ENCODE assay signal across 12 cellular contexts in the genomic region with DNA sequence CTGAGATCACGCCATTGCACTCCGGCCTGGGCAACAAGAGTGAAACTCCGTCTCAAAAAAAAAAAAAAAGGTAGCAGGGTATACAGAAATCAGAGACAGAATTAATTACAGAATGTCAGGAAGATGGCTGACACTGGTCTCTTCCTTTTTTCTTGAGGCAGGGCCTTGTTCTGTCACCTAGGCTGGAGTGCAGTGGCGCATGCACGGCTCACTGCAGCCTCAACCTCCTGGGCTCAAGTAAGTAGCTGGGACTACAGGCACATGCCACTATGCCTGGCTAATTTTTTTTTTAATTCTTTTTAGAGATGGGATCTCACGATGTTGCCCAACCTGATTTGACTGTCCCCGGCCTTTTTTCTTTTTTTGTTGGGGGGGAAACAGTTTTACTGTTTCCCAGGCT. TPM values are rescaled to one million over a fixed set of nuclear protein-coding genes. Genes with fewer than 3 reads are reported as not detected.
DNase-seq lines count a peak whose midpoint lies in the region; ATAC-seq and TF ChIP-seq lines count a peak whose summit lies in the region.
"Had no signal": no experiment of that assay in that cellular context is flagged by ENCODE, and none has a peak within 500 bp of the region (broad histone marks: within the 10 kb centered on the region; RNA-seq: fewer than 3 reads in every experiment).

No MANE protein-coding gene starts in this region.

- POLR2A ChIA-PET in SK-N-SH (lab: Yijun Ruan, JAX): no interaction called here

- H3K4me3 Mint-ChIP-seq in activated naive CD4-positive, alpha-beta T cell treated with anti-CD3 and anti-CD28 coated beads, Interleukin-2, amount 10 ng/mL, durations not matched to agents 7 days and 5 days: no peak overlapping the region
- peak overlapping the region; percentile 21 for H3K4me3 Mint-ChIP-seq in memory B cell

- no peaks in the 10 kb centered on the region for H4K20me1 ChIP-seq in SK-N-SH (ENCODE audit: insufficient read depth)

- no peak overlapping the region for H3K27ac ChIP-seq in SK-N-SH (ENCODE audit: low read depth in 2 of 2, low read length in 1 of 2)
- H3K27ac ChIP-seq: SJSA1 had no signal

- H3K27me3 Mint-ChIP-seq in activated naive CD4-positive, alpha-beta T cell treated with anti-CD3 and anti-CD28 coated beads, Interleukin-2, amount 10 ng/mL, durations not matched to agents 7 days and 5 days: peaks cover 35% of the 10 kb centered on the region
- no peaks in the 10 kb centered on the region for H3K27me3 Mint-ChIP-seq in memory B cell

- no peaks in the 10 kb centered on the region for H3K27me3 ChIP-seq in SK-N-SH (ENCODE audit: insufficient read depth)

- H3K4me2 ChIP-seq in SK-N-SH: no peak overlapping the region

- no peaks in the 10 kb centered on the region for H3K9me3 Mint-ChIP-seq in activated naive CD4-positive, alpha-beta T cell treated with anti-CD3 and anti-CD28 coated beads, Interleukin-2, amount 10 ng/mL, durations not matched to agents 7 days and 5 days
- H3K9me3 Mint-ChIP-seq in memory B cell: no peaks in the 10 kb centered on the region
- H3K9me3 Mint-ChIP-seq: activated naive CD4-positive, alpha-beta T cell treated with anti-CD3 and anti-CD28 coated beads, Interleukin-2, amount 50 U/mL, for 72 hours had no signal

- H3K4me3 ChIP-seq in SK-N-SH (ENCODE audit: low read depth in 2 of 2, low read length in 1 of 2): no peak overlapping the region
- H3K4me3 ChIP-seq: SJSA1 had no signal

- peak overlapping the region; percentile 14 for H3K27ac Mint-ChIP-seq in activated naive CD4-positive, alpha-beta T cell treated with anti-CD3 and anti-CD28 coated beads, Interleukin-2, amount 10 ng/mL, durations not matched to agents 7 days and 5 days
- H3K27ac Mint-ChIP-seq in memory B cell: peak overlapping the region; percentile 47

- no peak for TF ChIP-seq EP300 in SK-N-SH (IDR thresholded peaks at IDR 0.05; ENCODE audit: borderline replicate concordance in 1 of 2, low read depth in 1 of 2, low read length in 1 of 2)

- WGBS in SK-N-SH (ENCODE audit: low lambda C conversion rate): 91% methylated on average over 7 of the region's 7 CpGs

- H2AFZ ChIP-seq in SK-N-SH (ENCODE audit: low read depth): peak overlapping the region; percentile 66; the same call in 1 of the 2 replicates

- H3K79me2 ChIP-seq in SK-N-SH (ENCODE audit: insufficient read depth): no peaks in the 10 kb centered on the region

- CTCF ChIA-PET in activated naive CD4-positive, alpha-beta T cell treated with anti-CD3 and anti-CD28 coated beads, Interleukin-2, amount 10 ng/mL, durations not matched to agents 7 days and 5 days (lab: Charles Lee): interaction anchor here (0.7 to 1.1 kb wide), 4 partner anchors 8 to 303 kb away, joined by 3 to 5 read pairs (median 4); no protein-coding TSS in a partner anchor
- CTCF ChIA-PET in SK-N-SH (lab: Yijun Ruan, JAX): interaction anchor here (0.5 to 7.8 kb wide), 11 partner anchors 8 to 76 kb away, joined by 3 to 52 read pairs (median 3); partner anchors contain the start of genes RNU5D-1 and TMEM53

- H3F3A ChIP-seq in SK-N-SH (replicated peaks; ENCODE audit: insufficient read depth): peaks cover 4% of the 10 kb centered on the region

- no peak overlapping the region for H3K9ac ChIP-seq in SK-N-SH

- peaks cover 44% of the 10 kb centered on the region for H3K4me1 Mint-ChIP-seq in activated naive CD4-positive, alpha-beta T cell treated with anti-CD3 and anti-CD28 coated beads, Interleukin-2, amount 10 ng/mL, durations not matched to agents 7 days and 5 days
- peaks cover 25% of the 10 kb centered on the region for H3K4me1 Mint-ChIP-seq in memory B cell

- ATAC-seq in memory B cell (ENCODE audit: low read depth) (peak; percentile 52), GM18858 (IDR thresholded peaks at IDR 0.05; ENCODE audit: unreplicated experiment) (no peak), HG02759 (IDR thresholded peaks at IDR 0.05; ENCODE audit: unreplicated experiment) (no peak)

- H3K36me3 Mint-ChIP-seq in activated naive CD4-positive, alpha-beta T cell treated with anti-CD3 and anti-CD28 coated beads, Interleukin-2, amount 10 ng/mL, durations not matched to agents 7 days and 5 days: no peaks in the 10 kb centered on the region
- no peaks in the 10 kb centered on the region for H3K36me3 Mint-ChIP-seq in memory B cell
- H3K36me3 Mint-ChIP-seq: activated naive CD4-positive, alpha-beta T cell treated with anti-CD3 and anti-CD28 coated beads, Interleukin-2, amount 50 U/mL, for 72 hours had no signal

- no peak for TF ChIP-seq CTCF in SK-N-SH (IDR thresholded peaks at IDR 0.05)

- H3K9me2 ChIP-seq in SK-N-SH: no peaks in the 10 kb centered on the region

- no peaks in the 10 kb centered on the region for H3K9me3 ChIP-seq in SK-N-SH
- H3K9me3 ChIP-seq: Caco-2, SJSA1 had no signal

- DNase-seq in activated naive CD4-positive, alpha-beta T cell treated with anti-CD3 and anti-CD28 coated beads, Interleukin-2, amount 10 ng/mL, durations not matched to agents 7 days and 5 days: no peak
- no peak for DNase-seq in activated naive CD4-positive, alpha-beta T cell treated with Interleukin-2 at 50 U/mL for 16 hours
- DNase-seq in SK-N-SH (no peak), memory B cell (ENCODE audit: low spot score in 2 of 2) (no peak), epidermal melanocyte (ENCODE audit: insufficient read length, low spot score) (no peak), NCI-H2196 treated with DMSO at 0.1 percent for 48 hours (lab: John Stamatoyannopoulos, UW; ENCODE audit: unreplicated experiment) (no peak)
- DNase-seq: NCI-H1417 treated with DMSO at 0.1 percent for 48 hours had no signal

- TF ChIP-seq RAD21 in SK-N-SH (IDR thresholded peaks at IDR 0.05; ENCODE audit: low read length): no peak

- no peaks in the 10 kb centered on the region for H3K36me3 ChIP-seq in SK-N-SH (replicated peaks in 1 of 2; ENCODE audit: control insufficient read depth in 1 of 2, insufficient read depth in 2 of 2, low read length in 1 of 2)
- H3K36me3 ChIP-seq: SJSA1 had no signal

- no peaks in the 10 kb centered on the region for H3K4me1 ChIP-seq in SK-N-SH (ENCODE audit: control insufficient read depth in 1 of 2, insufficient read depth in 2 of 2, low read depth in 1 of 2, low read length in 1 of 2)

TF ChIP-seq in SK-N-SH, 30 proteins besides CTCF, POLR2A, EP300 and RAD21:
- TF ChIP-seq SMC3 (IDR thresholded peaks at IDR 0.05; ENCODE audit: low read depth, low read length): no peak
- no peak for TF ChIP-seq TEAD4 (IDR thresholded peaks at IDR 0.05; ENCODE audit: borderline replicate concordance, insufficient read depth)
- TF ChIP-seq NFIC (IDR thresholded peaks at IDR 0.05; ENCODE audit: borderline replicate concordance): no peak
- TF ChIP-seq SIN3A (IDR thresholded peaks at IDR 0.05; ENCODE audit: borderline replicate concordance, low read depth, low read length): no peak
- TF ChIP-seq, protein P1, sequence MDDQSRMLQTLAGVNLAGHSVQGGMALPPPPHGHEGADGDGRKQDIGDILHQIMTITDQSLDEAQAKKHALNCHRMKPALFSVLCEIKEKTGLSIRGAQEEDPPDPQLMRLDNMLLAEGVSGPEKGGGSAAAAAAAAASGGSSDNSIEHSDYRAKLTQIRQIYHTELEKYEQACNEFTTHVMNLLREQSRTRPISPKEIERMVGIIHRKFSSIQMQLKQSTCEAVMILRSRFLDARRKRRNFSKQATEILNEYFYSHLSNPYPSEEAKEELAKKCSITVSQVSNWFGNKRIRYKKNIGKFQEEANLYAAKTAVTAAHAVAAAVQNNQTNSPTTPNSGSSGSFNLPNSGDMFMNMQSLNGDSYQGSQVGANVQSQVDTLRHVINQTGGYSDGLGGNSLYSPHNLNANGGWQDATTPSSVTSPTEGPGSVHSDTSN (IDR thresholded peaks at IDR 0.05): no peak
- no peak for TF ChIP-seq EZH2phosphoT487 (IDR thresholded peaks at IDR 0.05; ENCODE audit: borderline replicate concordance, low read depth)

RNA-seq across cellular contexts. Expression of gene RNU5D-1, which starts 16.4 kb away (rescaled TPM):
- not detected in 2 replicates for polyA plus RNA-seq in SK-N-SH (2012; rRNA removed)
- not detected in 2 replicates for polyA plus RNA-seq in SK-N-SH (2012; cell fraction: cytosol; rRNA removed)
- polyA plus RNA-seq in SK-N-SH (2012; cell fraction: nucleus; rRNA removed): not detected in 2 replicates

RNA-seq across cellular contexts. Expression of gene KIF2C, which starts 25.1 kb away (rescaled TPM):
- 20.7 and 22.2 TPM in 2 replicates for polyA plus RNA-seq in SK-N-SH (2012; rRNA removed)
- 16.6 and 20.3 TPM in 2 replicates for polyA plus RNA-seq in SK-N-SH (2012; cell fraction: cytosol; rRNA removed)
- 31.1 and 34.7 TPM in 2 replicates for polyA plus RNA-seq in SK-N-SH (2012; cell fraction: nucleus; rRNA removed)

RNA-seq across cellular contexts. Expression of gene ARMH1, which starts 40.0 kb away (rescaled TPM):
- 6.6 and 10.5 TPM in 2 replicates for polyA plus RNA-seq in SK-N-SH (2012; rRNA removed)
- 1.1 and 1.5 TPM in 2 replicates for polyA plus RNA-seq in SK-N-SH (2012; cell fraction: cytosol; rRNA removed)
- 60.0 and 87.2 TPM in 2 replicates for polyA plus RNA-seq in SK-N-SH (2012; cell fraction: nucleus; rRNA removed)

RNA-seq across cellular contexts. Expression of gene TMEM53, which starts 40.3 kb away (rescaled TPM):
- polyA plus RNA-seq in SK-N-SH (2012; rRNA removed): 14.9 and 16.9 TPM in 2 replicates
- polyA plus RNA-seq in SK-N-SH (2012; cell fraction: cytosol; rRNA removed): 6.7 and 9.5 TPM in 2 replicates
- 10.4 and 10.6 TPM in 2 replicates for polyA plus RNA-seq in SK-N-SH (2012; cell fraction: nucleus; rRNA removed)
